1 cellular context compared by ENCODE assay signal in the genomic region with DNA sequence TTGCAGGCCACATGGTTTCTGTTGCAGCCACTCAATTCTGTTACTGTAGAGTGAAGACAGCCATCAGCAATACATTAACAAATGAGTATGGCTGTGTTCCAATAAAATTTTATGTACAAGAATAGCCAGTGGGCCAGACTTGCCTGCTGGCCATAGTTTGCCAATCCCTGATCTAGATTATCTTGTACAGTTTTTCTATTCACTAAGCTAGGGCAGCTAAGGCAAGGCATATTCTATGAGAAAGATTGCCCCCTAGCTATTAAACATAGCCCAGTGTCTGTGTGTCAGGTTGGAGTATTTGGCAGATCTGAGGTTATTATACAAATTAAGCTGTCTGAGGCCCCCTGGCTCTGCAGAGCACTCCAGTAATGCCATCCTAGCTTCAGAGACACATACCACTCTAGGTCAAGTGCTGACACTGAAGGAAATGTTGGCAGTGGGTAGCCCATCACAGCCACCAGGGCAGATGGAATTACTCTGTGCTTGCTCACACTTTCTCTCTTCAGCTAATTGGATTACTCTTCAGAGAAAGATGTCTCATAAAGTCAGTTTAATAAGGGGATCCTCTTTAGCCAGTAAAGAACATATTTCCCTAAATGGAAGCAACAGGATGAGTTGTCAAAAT.
TF ChIP-seq lines count a peak whose summit lies in the region.

No MANE protein-coding gene starts in this region.

TF ChIP-seq in GM12878, 131 proteins besides CTCF, POLR2A, EP300 and RAD21:
- no peak for TF ChIP-seq RB1 (IDR thresholded peaks at IDR 0.05; ENCODE audit: borderline replicate concordance)
- TF ChIP-seq, protein P1, sequence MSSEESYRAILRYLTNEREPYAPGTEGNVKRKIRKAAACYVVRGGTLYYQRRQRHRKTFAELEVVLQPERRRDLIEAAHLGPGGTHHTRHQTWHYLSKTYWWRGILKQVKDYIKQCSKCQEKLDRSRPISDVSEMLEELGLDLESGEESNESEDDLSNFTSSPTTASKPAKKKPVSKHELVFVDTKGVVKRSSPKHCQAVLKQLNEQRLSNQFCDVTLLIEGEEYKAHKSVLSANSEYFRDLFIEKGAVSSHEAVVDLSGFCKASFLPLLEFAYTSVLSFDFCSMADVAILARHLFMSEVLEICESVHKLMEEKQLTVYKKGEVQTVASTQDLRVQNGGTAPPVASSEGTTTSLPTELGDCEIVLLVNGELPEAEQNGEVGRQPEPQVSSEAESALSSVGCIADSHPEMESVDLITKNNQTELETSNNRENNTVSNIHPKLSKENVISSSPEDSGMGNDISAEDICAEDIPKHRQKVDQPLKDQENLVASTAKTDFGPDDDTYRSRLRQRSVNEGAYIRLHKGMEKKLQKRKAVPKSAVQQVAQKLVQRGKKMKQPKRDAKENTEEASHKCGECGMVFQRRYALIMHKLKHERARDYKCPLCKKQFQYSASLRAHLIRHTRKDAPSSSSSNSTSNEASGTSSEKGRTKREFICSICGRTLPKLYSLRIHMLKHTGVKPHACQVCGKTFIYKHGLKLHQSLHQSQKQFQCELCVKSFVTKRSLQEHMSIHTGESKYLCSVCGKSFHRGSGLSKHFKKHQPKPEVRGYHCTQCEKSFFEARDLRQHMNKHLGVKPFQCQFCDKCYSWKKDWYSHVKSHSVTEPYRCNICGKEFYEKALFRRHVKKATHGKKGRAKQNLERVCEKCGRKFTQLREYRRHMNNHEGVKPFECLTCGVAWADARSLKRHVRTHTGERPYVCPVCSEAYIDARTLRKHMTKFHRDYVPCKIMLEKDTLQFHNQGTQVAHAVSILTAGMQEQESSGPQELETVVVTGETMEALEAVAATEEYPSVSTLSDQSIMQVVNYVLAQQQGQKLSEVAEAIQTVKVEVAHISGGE (CRISPR knock-in tag; IDR thresholded peaks at IDR 0.05): no peak
- TF ChIP-seq, protein P2, sequence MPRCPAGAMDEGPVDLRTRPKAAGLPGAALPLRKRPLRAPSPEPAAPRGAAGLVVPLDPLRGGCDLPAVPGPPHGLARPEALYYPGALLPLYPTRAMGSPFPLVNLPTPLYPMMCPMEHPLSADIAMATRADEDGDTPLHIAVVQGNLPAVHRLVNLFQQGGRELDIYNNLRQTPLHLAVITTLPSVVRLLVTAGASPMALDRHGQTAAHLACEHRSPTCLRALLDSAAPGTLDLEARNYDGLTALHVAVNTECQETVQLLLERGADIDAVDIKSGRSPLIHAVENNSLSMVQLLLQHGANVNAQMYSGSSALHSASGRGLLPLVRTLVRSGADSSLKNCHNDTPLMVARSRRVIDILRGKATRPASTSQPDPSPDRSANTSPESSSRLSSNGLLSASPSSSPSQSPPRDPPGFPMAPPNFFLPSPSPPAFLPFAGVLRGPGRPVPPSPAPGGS (IDR thresholded peaks at IDR 0.05; ENCODE audit: borderline replicate concordance, insufficient read depth, low read depth, low read length, poor library complexity, severe bottlenecking): no peak
- TF ChIP-seq ATF7 (IDR thresholded peaks at IDR 0.05; ENCODE audit: low read depth): no peak
- TF ChIP-seq, protein P3, sequence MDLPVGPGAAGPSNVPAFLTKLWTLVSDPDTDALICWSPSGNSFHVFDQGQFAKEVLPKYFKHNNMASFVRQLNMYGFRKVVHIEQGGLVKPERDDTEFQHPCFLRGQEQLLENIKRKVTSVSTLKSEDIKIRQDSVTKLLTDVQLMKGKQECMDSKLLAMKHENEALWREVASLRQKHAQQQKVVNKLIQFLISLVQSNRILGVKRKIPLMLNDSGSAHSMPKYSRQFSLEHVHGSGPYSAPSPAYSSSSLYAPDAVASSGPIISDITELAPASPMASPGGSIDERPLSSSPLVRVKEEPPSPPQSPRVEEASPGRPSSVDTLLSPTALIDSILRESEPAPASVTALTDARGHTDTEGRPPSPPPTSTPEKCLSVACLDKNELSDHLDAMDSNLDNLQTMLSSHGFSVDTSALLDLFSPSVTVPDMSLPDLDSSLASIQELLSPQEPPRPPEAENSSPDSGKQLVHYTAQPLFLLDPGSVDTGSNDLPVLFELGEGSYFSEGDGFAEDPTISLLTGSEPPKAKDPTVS (IDR thresholded peaks at IDR 0.05; ENCODE audit: low read depth, low read length): no peak
- no peak for TF ChIP-seq ZNF24 (IDR thresholded peaks at IDR 0.05)
